In the genomic region with DNA sequence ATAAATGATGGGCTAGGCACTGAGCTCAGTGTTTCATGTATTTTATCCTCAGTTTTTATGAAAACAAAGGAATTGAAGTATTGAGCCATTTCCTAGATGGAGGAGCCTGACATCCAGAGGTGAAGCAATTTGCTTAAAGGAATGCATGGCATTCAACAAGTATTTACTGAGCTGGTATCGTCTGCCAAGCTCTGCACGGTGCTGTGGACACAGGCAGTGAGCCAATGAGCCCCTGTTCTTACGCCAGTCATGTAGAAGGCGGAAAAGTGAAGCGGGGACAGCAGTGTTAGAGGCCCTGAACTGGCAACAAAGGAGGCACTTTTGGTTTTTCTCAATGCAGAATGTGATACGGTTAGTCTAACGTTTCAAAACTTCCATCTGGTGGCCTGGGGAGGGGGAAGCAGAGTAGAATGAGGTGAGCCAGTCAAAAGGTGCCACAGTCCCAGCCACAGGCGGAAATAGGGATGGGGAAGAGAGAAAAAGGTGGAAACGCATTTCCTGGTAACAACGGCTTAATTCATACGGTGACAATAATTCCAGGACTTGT, we compare ENCODE assay signal across 9 cellular contexts.
A peak's percentile ranks its signal among the peaks of the same experiment; 100 is the strongest.
DNase-seq lines count a peak whose midpoint lies in the region; ATAC-seq and TF ChIP-seq lines count a peak whose summit lies in the region.
"Had no signal": no experiment of that assay in that cellular context is flagged by ENCODE, and none has a peak within 500 bp of the region (broad histone marks: within the 10 kb centered on the region; RNA-seq: fewer than 3 reads in every experiment).

No MANE protein-coding gene starts in this region.

- no peak overlapping the region for H3K9ac ChIP-seq in trophoblast cell (ENCODE audit: low read length)

- no peak overlapping the region for H3K4ac ChIP-seq in trophoblast cell (ENCODE audit: low read depth, low read length)

- H2BK5ac ChIP-seq in trophoblast cell (ENCODE audit: low read depth, low read length, poor library complexity) = peak overlapping the region; percentile 43

- peak overlapping the region; percentile 67 for H3K27ac ChIP-seq in trophoblast cell (ENCODE audit: low read depth, low read length)

- H2BK120ac ChIP-seq in trophoblast cell (ENCODE audit: insufficient read depth, low read length, poor library complexity) = no peak overlapping the region

- no peak overlapping the region for H3K18ac ChIP-seq in trophoblast cell (ENCODE audit: low read length)

- H3K36me3 ChIP-seq in trophoblast cell (ENCODE audit: control insufficient read depth in 1 of 2, insufficient read depth in 2 of 2, low read length in 2 of 2) = peaks cover 26 to 31% of the 10 kb centered on the region in 2 experiments

- no peak overlapping the region for H2AFZ ChIP-seq in trophoblast cell (ENCODE audit: insufficient read depth, low read length, poor library complexity)

- no CpG with 5 or more reads among the region's 11 CpGs for WGBS in trophoblast cell (ENCODE audit: extremely low coverage, insufficient coverage, insufficient read length)

- no peak for ATAC-seq in GM19351 (IDR thresholded peaks at IDR 0.05; ENCODE audit: unreplicated experiment)
- ATAC-seq: effector memory CD8-positive, alpha-beta T cell had no signal

- no peak overlapping the region for H4K12ac ChIP-seq in trophoblast cell (ENCODE audit: low read depth, low read length)

- TF ChIP-seq CTCF in GM10266 (IDR thresholded peaks at IDR 0.05; ENCODE audit: control insufficient read depth, insufficient read depth, low read depth, missing control alignments) = no peak

- H3K23ac ChIP-seq in trophoblast cell (ENCODE audit: low read length) = no peak overlapping the region

- H3K4me1 ChIP-seq in trophoblast cell (ENCODE audit: control insufficient read depth in 1 of 2, insufficient read depth in 2 of 2, low read length in 2 of 2) = peaks cover 22 to 26% of the 10 kb centered on the region in 2 experiments

- H3K4me3 ChIP-seq in trophoblast cell (ENCODE audit: low read depth, low read length) = no peak overlapping the region

- no peak overlapping the region for H3K14ac ChIP-seq in trophoblast cell (ENCODE audit: low read length)

- no peak overlapping the region for H4K8ac ChIP-seq in trophoblast cell (ENCODE audit: low read depth, low read length)

- no peak overlapping the region for H3K4me2 ChIP-seq in trophoblast cell (ENCODE audit: low read length)

- no peaks in the 10 kb centered on the region for H3K9me3 ChIP-seq in trophoblast cell (ENCODE audit: insufficient read depth, low read depth, low read length)

- H3K79me2 ChIP-seq in trophoblast cell (ENCODE audit: control insufficient read depth, insufficient read depth, low read length, poor library complexity) = peaks cover 4% of the 10 kb centered on the region

- no peak overlapping the region for H2AK5ac ChIP-seq in trophoblast cell (ENCODE audit: low read length)

- DNase-seq in EH (ENCODE audit: low read depth) (peak; percentile 95), RPMI7951 (ENCODE audit: low read depth) (peak; percentile 70), fibroblast of the conjunctiva (ENCODE audit: low read depth) (peak; percentile 83), trophoblast cell (peak; percentile 80 to 89), GM10266 (ENCODE audit: extremely low spot score) (no peak), OCI-M1 (lab: John Stamatoyannopoulos, UW) (no peak)
- DNase-seq in activated T-cell treated with anti-CD3 and anti-CD28 coated beads, Interleukin-2, amount 50 U/mL, for 1 hour = no peak
- DNase-seq: effector memory CD8-positive, alpha-beta T cell had no signal

- no peak overlapping the region for H2BK12ac ChIP-seq in trophoblast cell (ENCODE audit: low read length)

- peak overlapping the region; percentile 48 for H4K91ac ChIP-seq in trophoblast cell (ENCODE audit: low read depth, low read length)

- H3K27me3 ChIP-seq in trophoblast cell (ENCODE audit: insufficient read depth, low read length) = no peaks in the 10 kb centered on the region

- H3K79me1 ChIP-seq in trophoblast cell (ENCODE audit: low read length) = peaks cover 9% of the 10 kb centered on the region

Comparison
In these comparisons a context has a peak if more than half of its experiments do, and no peak if none do; other contexts are left out.
1. DNase-seq: peak in EH (single experiment), RPMI7951 (single experiment), fibroblast of the conjunctiva (single experiment) and trophoblast cell (2 of 2); none in activated T-cell treated with anti-CD3 and anti-CD28 coated beads, Interleukin-2, amount 50 U/mL, for 1 hour (single experiment), GM10266 (single experiment) and OCI-M1 (single experiment).